Comparison of ENCODE assay signal across 20 cellular contexts in genomic region chr20:59412896-59413295, GRCh38.
DNase-seq lines count a peak whose midpoint lies in the region; ATAC-seq and TF ChIP-seq lines count a peak whose summit lies in the region.
"Had no signal": no experiment of that assay in that cellular context is flagged by ENCODE, and none has a peak within 500 bp of the region (broad histone marks: within the 10 kb centered on the region; RNA-seq: fewer than 3 reads in every experiment).

No MANE protein-coding gene starts in this region.

- no peaks in the 10 kb centered on the region for H3K4me1 Mint-ChIP-seq in chondrocyte (ENCODE audit: low read depth)
- H3K4me1 Mint-ChIP-seq: activated CD4-positive, alpha-beta T cell treated with anti-CD3 and anti-CD28 coated beads, Interleukin-2, amount 10 ng/mL, durations not matched to agents 7 days and 5 days; CD4-positive, alpha-beta memory T cell had no signal

- no peak overlapping the region for H2BK120ac ChIP-seq in neuronal stem cell (ENCODE audit: low read depth, low read length)

- no peak overlapping the region for H2BK15ac ChIP-seq in neuronal stem cell (ENCODE audit: low read length)

- peaks cover 8% of the 10 kb centered on the region for H3K27me3 Mint-ChIP-seq in chondrocyte (ENCODE audit: low read depth)

- no peaks in the 10 kb centered on the region for H3K36me3 ChIP-seq in neuronal stem cell (replicated peaks in 1 of 2; ENCODE audit: control insufficient read depth in 2 of 2, insufficient read depth in 2 of 2, low read length in 2 of 2)
- H3K36me3 ChIP-seq: brain microvascular endothelial cell, heart left ventricle had no signal

- peak; percentile 25 for DNase-seq in NCI-H82 (lab: John Stamatoyannopoulos, UW)
- no peak for DNase-seq in NCI-H82 treated with DMSO at 0.1 percent for 48 hours (lab: John Stamatoyannopoulos, UW; ENCODE audit: unreplicated experiment)
- DNase-seq in NCI-H2171 treated with DMSO at 0.1 percent for 48 hours (lab: John Stamatoyannopoulos, UW): peak; percentile 80
- no peak for DNase-seq in chondrocyte (ENCODE audit: low spot score)
- DNase-seq in neuronal stem cell (ENCODE audit: low spot score): peak; percentile 77
- no peak for DNase-seq in NCI-H1694 (lab: John Stamatoyannopoulos, UW)
- no peak for DNase-seq in SK-N-DZ (ENCODE audit: low spot score)
- DNase-seq: ACHN; activated CD4-positive, alpha-beta T cell treated with anti-CD3 and anti-CD28 coated beads, Interleukin-2, amount 10 ng/mL, durations not matched to agents 7 days and 5 days; brain microvascular endothelial cell; CD4-positive, alpha-beta memory T cell; HCEC 1CT; heart left ventricle; kidney; NCI-H1930; NK-92 treated with Interleukin-12 subunit alpha and Interleukin-12 subunit beta, amount 100 ng/mL, for 24 hours; stimulated activated CD4-positive, alpha-beta T cell treated with anti-CD3 and anti-CD28 coated beads, Interleukin-2, amount 100 ng/mL, for 24 hours had no signal

- no peak overlapping the region for H3K4me2 ChIP-seq in neuronal stem cell (ENCODE audit: insufficient read depth, low read length, poor library complexity, severe bottlenecking)

- H3K4me3 ChIP-seq in neuronal stem cell (ENCODE audit: low read length in 2 of 2): no peak overlapping the region
- H3K4me3 ChIP-seq: GM12878, heart left ventricle had no signal

- H4K91ac ChIP-seq in neuronal stem cell (ENCODE audit: low read depth, low read length, poor library complexity): no peak overlapping the region

- H3K27ac ChIP-seq in neuronal stem cell (replicated peaks; ENCODE audit: low read length): peak overlapping the region; percentile 98
- H3K27ac ChIP-seq: brain microvascular endothelial cell, heart left ventricle had no signal

- H2BK5ac ChIP-seq in neuronal stem cell (ENCODE audit: low read length): peak overlapping the region; percentile 16

- no peak overlapping the region for H3K27ac Mint-ChIP-seq in chondrocyte (ENCODE audit: unreplicated experiment)
- H3K27ac Mint-ChIP-seq: activated CD4-positive, alpha-beta T cell treated with anti-CD3 and anti-CD28 coated beads, Interleukin-2, amount 10 ng/mL, durations not matched to agents 7 days and 5 days; activated naive CD4-positive, alpha-beta T cell treated with anti-CD3 and anti-CD28 coated beads, Interleukin-2, amount 50 U/mL, for 72 hours; CD4-positive, alpha-beta memory T cell had no signal

- H2AFZ ChIP-seq in neuronal stem cell (ENCODE audit: low read length): no peak overlapping the region

- peaks cover 11% of the 10 kb centered on the region for H3K9me3 Mint-ChIP-seq in chondrocyte (ENCODE audit: low read depth)
- H3K9me3 Mint-ChIP-seq: activated CD4-positive, alpha-beta T cell treated with anti-CD3 and anti-CD28 coated beads, Interleukin-2, amount 10 ng/mL, durations not matched to agents 7 days and 5 days; activated naive CD4-positive, alpha-beta T cell treated with anti-CD3 and anti-CD28 coated beads, Interleukin-2, amount 50 U/mL, for 72 hours; CD4-positive, alpha-beta memory T cell had no signal

- no peak overlapping the region for H2BK12ac ChIP-seq in neuronal stem cell (ENCODE audit: low read length)

- H3K9me3 ChIP-seq in neuronal stem cell (replicated peaks in 1 of 2; ENCODE audit: control insufficient read depth in 2 of 2, insufficient read depth in 1 of 2, low read depth in 1 of 2, low read length in 2 of 2): peaks cover 0 to 6% of the 10 kb centered on the region in 2 donors

- WGBS in neuronal stem cell (ENCODE audit: extremely low coverage in 2 of 2, insufficient read length in 2 of 2, insufficient replicate concordance in 1 of 2), 2 donors: no CpG with 5 or more reads among the region's 6 CpGs

- no peak overlapping the region for H3K4ac ChIP-seq in neuronal stem cell (ENCODE audit: low read length)

- peaks cover 0 to 8% (median 0%) of the 10 kb centered on the region in 3 experiments for H3K27me3 ChIP-seq in neuronal stem cell (ENCODE audit: control insufficient read depth in 3 of 3, insufficient read depth in 3 of 3, low read depth in 1 of 3, low read length in 3 of 3)
- H3K27me3 ChIP-seq: brain microvascular endothelial cell had no signal

- H3K18ac ChIP-seq in neuronal stem cell (ENCODE audit: low read length): no peak overlapping the region

- H3K36me3 Mint-ChIP-seq in chondrocyte (ENCODE audit: low read depth): no peaks in the 10 kb centered on the region
- H3K36me3 Mint-ChIP-seq: activated naive CD4-positive, alpha-beta T cell treated with anti-CD3 and anti-CD28 coated beads, Interleukin-2, amount 50 U/mL, for 72 hours; CD4-positive, alpha-beta memory T cell had no signal

- no peak overlapping the region for H4K8ac ChIP-seq in neuronal stem cell (ENCODE audit: low read depth, low read length)

- no peak overlapping the region for H3K9ac ChIP-seq in neuronal stem cell (ENCODE audit: low read depth, low read length, poor library complexity)

- no peak overlapping the region for H2AK5ac ChIP-seq in neuronal stem cell (ENCODE audit: low read depth, low read length)

- ATAC-seq in HG03460 (IDR thresholded peaks at IDR 0.05; ENCODE audit: unreplicated experiment): no peak
- ATAC-seq: activated naive CD4-positive, alpha-beta T cell treated with anti-CD3 and anti-CD28 coated beads, Interleukin-2, amount 50 U/mL, for 72 hours; GM12878; heart left ventricle had no signal

- H3K4me1 ChIP-seq in neuronal stem cell (ENCODE audit: control insufficient read depth in 2 of 2, insufficient read depth in 1 of 2, low read depth in 1 of 2, low read length in 2 of 2): peaks cover 0 to 18% of the 10 kb centered on the region in 2 donors
- H3K4me1 ChIP-seq: heart left ventricle had no signal

- H3K79me1 ChIP-seq in neuronal stem cell (ENCODE audit: low read depth, low read length): no peaks in the 10 kb centered on the region

- peak; percentile 36 for TF ChIP-seq CTCF in chondrocyte (IDR thresholded peaks at IDR 0.05)

- no peak overlapping the region for H3K23ac ChIP-seq in neuronal stem cell (ENCODE audit: low read depth, low read length, poor library complexity)

- H3K14ac ChIP-seq in neuronal stem cell (ENCODE audit: low read length): no peak overlapping the region

- no peak overlapping the region for H3K4me3 Mint-ChIP-seq in chondrocyte (ENCODE audit: unreplicated experiment)
- H3K4me3 Mint-ChIP-seq: activated CD4-positive, alpha-beta T cell treated with anti-CD3 and anti-CD28 coated beads, Interleukin-2, amount 10 ng/mL, durations not matched to agents 7 days and 5 days; CD4-positive, alpha-beta memory T cell had no signal

Comparison
In these comparisons a context has a peak if more than half of its experiments do, and no peak if none do; other contexts are left out.
1. DNase-seq: peak in NCI-H82 (single experiment), NCI-H2171 treated with DMSO at 0.1 percent for 48 hours (single experiment) and neuronal stem cell (single experiment); none in NCI-H82 treated with DMSO at 0.1 percent for 48 hours (single experiment), chondrocyte (single experiment), NCI-H1694 (single experiment) and SK-N-DZ (single experiment).